1 cellular context compared by ENCODE assay signal in the genomic region with DNA sequence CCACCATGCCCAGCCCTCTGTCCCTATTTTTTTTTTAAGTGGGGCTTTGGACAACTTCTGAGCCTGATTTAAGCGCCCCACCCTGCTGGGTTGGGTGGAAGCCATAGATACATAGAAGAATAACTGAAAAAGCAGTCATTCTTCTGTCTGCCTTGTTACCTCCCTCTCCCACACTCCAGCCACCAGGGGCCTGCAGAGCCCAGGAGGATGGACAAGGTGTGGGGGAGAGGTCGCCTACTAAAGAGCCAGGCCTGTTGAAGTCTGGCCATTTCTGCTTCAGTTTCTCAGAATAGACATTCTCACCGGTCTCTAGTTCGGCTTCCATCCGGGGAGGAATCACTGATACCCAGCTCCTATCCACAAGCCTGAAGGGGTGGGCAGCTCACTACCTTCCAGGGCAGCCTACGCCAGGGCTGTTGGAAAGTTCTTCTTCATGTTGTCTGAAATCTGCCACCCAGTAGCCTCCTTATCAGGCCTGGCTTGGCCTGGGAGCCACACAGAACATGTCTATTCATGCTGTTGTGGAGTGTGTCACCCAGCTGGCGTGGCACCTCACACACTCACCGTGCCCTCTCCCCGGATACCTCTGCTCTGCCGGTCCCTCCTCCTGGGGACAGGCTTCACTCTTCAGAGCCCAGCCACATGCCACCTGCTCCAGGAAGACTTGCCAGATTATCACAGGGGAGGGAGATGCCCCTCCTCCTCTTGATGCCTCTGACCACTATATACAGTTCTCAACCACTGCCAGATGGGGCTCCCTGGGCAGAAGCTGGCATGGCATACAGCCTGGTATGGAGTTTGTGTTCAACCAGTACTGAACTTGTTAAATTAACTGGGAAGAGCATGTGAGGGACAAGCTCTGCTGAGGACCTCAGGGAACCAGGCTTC.
TF ChIP-seq lines count a peak whose summit lies in the region.

No MANE protein-coding gene starts in this region.

TF ChIP-seq in K562, 482 proteins besides CTCF, POLR2A, EP300 and RAD21 (continues in another document):
- TF ChIP-seq SRSF9 (IDR thresholded peaks at IDR 0.05; ENCODE audit: borderline replicate concordance, low read depth, low read length) (no peak), CBFA2T3 (IDR thresholded peaks at IDR 0.05) (0 out of 2 replicates have a peak, but pooled peaks have one; percentile 14), POLR3A (IDR thresholded peaks at IDR 0.05; ENCODE audit: borderline replicate concordance, extremely low read depth, insufficient read depth, insufficient read length) (no peak), ZNF79 (CRISPR knock-in tag; IDR thresholded peaks at IDR 0.05; ENCODE audit: low read depth) (no peak), ZNF717 (CRISPR knock-in tag; IDR thresholded peaks at IDR 0.05) (no peak), BHLHE40 (IDR thresholded peaks at IDR 0.05; ENCODE audit: low read length) (no peak), IFI16 (CRISPR knock-in tag; IDR thresholded peaks at IDR 0.05) (no peak), RNF2 (IDR thresholded peaks at IDR 0.05) (no peak), ZFP30 (CRISPR knock-in tag; IDR thresholded peaks at IDR 0.05; ENCODE audit: borderline replicate concordance) (no peak), CHD1 (IDR thresholded peaks at IDR 0.05; ENCODE audit: low read length) (no peak), MCM7 (IDR thresholded peaks at IDR 0.05) (no peak), ZNF347 (CRISPR knock-in tag; IDR thresholded peaks at IDR 0.05; ENCODE audit: low read depth) (no peak), MYC (IDR thresholded peaks at IDR 0.05; ENCODE audit: low read depth, low read length) (peak; percentile 12; the same call in 1 of the 2 replicates), MYC (CRISPR knock-in tag; IDR thresholded peaks at IDR 0.05; ENCODE audit: borderline replicate concordance, low read depth) (no peak), TCFL5 (CRISPR knock-in tag; conservative IDR thresholded peaks at IDR 0.05) (no peak), HNRNPK (IDR thresholded peaks at IDR 0.05; ENCODE audit: low read depth, low read length, poor library complexity, severe bottlenecking) (no peak), SREBF2 (CRISPR knock-in tag; IDR thresholded peaks at IDR 0.05) (no peak), ZNF408 (CRISPR knock-in tag; IDR thresholded peaks at IDR 0.05; ENCODE audit: low read depth) (no peak), JUND (IDR thresholded peaks at IDR 0.05; ENCODE audit: borderline replicate concordance, low read depth, low read length) (0 out of 2 replicates have a peak, but pooled peaks have one; percentile 27), JUND (tag; IDR thresholded peaks at IDR 0.05; ENCODE audit: borderline replicate concordance, low read depth, low read length) (no peak), ZFX (CRISPR knock-in tag; IDR thresholded peaks at IDR 0.05) (no peak), NRF1 (conservative IDR thresholded peaks at IDR 0.05 in 1 of 2, IDR thresholded peaks at IDR 0.05 in 1 of 2) (no peak), SMARCE1 (IDR thresholded peaks at IDR 0.05) (no peak), ZFPM2 (CRISPR knock-in tag; IDR thresholded peaks at IDR 0.05) (no peak), CBFA2T2 (conservative IDR thresholded peaks at IDR 0.05) (no peak)
- TF ChIP-seq, protein P1, sequence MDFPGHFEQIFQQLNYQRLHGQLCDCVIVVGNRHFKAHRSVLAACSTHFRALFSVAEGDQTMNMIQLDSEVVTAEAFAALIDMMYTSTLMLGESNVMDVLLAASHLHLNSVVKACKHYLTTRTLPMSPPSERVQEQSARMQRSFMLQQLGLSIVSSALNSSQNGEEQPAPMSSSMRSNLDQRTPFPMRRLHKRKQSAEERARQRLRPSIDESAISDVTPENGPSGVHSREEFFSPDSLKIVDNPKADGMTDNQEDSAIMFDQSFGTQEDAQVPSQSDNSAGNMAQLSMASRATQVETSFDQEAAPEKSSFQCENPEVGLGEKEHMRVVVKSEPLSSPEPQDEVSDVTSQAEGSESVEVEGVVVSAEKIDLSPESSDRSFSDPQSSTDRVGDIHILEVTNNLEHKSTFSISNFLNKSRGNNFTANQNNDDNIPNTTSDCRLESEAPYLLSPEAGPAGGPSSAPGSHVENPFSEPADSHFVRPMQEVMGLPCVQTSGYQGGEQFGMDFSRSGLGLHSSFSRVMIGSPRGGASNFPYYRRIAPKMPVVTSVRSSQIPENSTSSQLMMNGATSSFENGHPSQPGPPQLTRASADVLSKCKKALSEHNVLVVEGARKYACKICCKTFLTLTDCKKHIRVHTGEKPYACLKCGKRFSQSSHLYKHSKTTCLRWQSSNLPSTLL (IDR thresholded peaks at IDR 0.05) = no peak
- TF ChIP-seq, protein P2, sequence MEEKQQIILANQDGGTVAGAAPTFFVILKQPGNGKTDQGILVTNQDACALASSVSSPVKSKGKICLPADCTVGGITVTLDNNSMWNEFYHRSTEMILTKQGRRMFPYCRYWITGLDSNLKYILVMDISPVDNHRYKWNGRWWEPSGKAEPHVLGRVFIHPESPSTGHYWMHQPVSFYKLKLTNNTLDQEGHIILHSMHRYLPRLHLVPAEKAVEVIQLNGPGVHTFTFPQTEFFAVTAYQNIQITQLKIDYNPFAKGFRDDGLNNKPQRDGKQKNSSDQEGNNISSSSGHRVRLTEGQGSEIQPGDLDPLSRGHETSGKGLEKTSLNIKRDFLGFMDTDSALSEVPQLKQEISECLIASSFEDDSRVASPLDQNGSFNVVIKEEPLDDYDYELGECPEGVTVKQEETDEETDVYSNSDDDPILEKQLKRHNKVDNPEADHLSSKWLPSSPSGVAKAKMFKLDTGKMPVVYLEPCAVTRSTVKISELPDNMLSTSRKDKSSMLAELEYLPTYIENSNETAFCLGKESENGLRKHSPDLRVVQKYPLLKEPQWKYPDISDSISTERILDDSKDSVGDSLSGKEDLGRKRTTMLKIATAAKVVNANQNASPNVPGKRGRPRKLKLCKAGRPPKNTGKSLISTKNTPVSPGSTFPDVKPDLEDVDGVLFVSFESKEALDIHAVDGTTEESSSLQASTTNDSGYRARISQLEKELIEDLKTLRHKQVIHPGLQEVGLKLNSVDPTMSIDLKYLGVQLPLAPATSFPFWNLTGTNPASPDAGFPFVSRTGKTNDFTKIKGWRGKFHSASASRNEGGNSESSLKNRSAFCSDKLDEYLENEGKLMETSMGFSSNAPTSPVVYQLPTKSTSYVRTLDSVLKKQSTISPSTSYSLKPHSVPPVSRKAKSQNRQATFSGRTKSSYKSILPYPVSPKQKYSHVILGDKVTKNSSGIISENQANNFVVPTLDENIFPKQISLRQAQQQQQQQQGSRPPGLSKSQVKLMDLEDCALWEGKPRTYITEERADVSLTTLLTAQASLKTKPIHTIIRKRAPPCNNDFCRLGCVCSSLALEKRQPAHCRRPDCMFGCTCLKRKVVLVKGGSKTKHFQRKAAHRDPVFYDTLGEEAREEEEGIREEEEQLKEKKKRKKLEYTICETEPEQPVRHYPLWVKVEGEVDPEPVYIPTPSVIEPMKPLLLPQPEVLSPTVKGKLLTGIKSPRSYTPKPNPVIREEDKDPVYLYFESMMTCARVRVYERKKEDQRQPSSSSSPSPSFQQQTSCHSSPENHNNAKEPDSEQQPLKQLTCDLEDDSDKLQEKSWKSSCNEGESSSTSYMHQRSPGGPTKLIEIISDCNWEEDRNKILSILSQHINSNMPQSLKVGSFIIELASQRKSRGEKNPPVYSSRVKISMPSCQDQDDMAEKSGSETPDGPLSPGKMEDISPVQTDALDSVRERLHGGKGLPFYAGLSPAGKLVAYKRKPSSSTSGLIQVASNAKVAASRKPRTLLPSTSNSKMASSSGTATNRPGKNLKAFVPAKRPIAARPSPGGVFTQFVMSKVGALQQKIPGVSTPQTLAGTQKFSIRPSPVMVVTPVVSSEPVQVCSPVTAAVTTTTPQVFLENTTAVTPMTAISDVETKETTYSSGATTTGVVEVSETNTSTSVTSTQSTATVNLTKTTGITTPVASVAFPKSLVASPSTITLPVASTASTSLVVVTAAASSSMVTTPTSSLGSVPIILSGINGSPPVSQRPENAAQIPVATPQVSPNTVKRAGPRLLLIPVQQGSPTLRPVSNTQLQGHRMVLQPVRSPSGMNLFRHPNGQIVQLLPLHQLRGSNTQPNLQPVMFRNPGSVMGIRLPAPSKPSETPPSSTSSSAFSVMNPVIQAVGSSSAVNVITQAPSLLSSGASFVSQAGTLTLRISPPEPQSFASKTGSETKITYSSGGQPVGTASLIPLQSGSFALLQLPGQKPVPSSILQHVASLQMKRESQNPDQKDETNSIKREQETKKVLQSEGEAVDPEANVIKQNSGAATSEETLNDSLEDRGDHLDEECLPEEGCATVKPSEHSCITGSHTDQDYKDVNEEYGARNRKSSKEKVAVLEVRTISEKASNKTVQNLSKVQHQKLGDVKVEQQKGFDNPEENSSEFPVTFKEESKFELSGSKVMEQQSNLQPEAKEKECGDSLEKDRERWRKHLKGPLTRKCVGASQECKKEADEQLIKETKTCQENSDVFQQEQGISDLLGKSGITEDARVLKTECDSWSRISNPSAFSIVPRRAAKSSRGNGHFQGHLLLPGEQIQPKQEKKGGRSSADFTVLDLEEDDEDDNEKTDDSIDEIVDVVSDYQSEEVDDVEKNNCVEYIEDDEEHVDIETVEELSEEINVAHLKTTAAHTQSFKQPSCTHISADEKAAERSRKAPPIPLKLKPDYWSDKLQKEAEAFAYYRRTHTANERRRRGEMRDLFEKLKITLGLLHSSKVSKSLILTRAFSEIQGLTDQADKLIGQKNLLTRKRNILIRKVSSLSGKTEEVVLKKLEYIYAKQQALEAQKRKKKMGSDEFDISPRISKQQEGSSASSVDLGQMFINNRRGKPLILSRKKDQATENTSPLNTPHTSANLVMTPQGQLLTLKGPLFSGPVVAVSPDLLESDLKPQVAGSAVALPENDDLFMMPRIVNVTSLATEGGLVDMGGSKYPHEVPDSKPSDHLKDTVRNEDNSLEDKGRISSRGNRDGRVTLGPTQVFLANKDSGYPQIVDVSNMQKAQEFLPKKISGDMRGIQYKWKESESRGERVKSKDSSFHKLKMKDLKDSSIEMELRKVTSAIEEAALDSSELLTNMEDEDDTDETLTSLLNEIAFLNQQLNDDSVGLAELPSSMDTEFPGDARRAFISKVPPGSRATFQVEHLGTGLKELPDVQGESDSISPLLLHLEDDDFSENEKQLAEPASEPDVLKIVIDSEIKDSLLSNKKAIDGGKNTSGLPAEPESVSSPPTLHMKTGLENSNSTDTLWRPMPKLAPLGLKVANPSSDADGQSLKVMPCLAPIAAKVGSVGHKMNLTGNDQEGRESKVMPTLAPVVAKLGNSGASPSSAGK (IDR thresholded peaks at IDR 0.05) = no peak
- TF ChIP-seq, protein P3, sequence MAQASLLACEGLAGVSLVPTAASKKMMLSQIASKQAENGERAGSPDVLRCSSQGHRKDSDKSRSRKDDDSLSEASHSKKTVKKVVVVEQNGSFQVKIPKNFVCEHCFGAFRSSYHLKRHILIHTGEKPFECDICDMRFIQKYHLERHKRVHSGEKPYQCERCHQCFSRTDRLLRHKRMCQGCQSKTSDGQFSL (CRISPR knock-in tag; IDR thresholded peaks at IDR 0.05) = peak; percentile 51; the same call in 1 of the 2 replicates
- TF ChIP-seq, protein P3 (tag; IDR thresholded peaks at IDR 0.05) = no peak
- TF ChIP-seq, protein P4, sequence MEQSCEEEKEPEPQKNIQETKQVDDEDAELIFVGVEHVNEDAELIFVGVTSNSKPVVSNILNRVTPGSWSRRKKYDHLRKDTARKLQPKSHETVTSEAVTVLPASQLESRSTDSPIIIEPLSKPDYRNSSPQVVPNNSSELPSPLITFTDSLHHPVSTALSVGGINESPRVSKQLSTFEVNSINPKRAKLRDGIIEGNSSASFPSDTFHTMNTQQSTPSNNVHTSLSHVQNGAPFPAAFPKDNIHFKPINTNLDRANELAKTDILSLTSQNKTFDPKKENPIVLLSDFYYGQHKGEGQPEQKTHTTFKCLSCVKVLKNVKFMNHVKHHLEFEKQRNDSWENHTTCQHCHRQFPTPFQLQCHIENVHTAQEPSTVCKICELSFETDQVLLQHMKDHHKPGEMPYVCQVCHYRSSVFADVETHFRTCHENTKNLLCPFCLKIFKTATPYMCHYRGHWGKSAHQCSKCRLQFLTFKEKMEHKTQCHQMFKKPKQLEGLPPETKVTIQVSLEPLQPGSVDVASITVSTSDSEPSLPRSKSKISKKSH (CRISPR knock-in tag; IDR thresholded peaks at IDR 0.05) = no peak
- TF ChIP-seq, protein P5, sequence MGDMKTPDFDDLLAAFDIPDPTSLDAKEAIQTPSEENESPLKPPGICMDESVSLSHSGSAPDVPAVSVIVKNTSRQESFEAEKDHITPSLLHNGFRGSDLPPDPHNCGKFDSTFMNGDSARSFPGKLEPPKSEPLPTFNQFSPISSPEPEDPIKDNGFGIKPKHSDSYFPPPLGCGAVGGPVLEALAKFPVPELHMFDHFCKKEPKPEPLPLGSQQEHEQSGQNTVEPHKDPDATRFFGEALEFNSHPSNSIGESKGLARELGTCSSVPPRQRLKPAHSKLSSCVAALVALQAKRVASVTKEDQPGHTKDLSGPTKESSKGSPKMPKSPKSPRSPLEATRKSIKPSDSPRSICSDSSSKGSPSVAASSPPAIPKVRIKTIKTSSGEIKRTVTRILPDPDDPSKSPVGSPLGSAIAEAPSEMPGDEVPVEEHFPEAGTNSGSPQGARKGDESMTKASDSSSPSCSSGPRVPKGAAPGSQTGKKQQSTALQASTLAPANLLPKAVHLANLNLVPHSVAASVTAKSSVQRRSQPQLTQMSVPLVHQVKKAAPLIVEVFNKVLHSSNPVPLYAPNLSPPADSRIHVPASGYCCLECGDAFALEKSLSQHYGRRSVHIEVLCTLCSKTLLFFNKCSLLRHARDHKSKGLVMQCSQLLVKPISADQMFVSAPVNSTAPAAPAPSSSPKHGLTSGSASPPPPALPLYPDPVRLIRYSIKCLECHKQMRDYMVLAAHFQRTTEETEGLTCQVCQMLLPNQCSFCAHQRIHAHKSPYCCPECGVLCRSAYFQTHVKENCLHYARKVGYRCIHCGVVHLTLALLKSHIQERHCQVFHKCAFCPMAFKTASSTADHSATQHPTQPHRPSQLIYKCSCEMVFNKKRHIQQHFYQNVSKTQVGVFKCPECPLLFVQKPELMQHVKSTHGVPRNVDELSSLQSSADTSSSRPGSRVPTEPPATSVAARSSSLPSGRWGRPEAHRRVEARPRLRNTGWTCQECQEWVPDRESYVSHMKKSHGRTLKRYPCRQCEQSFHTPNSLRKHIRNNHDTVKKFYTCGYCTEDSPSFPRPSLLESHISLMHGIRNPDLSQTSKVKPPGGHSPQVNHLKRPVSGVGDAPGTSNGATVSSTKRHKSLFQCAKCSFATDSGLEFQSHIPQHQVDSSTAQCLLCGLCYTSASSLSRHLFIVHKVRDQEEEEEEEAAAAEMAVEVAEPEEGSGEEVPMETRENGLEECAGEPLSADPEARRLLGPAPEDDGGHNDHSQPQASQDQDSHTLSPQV (IDR thresholded peaks at IDR 0.05) = peak; percentile 67
- TF ChIP-seq, protein P6, sequence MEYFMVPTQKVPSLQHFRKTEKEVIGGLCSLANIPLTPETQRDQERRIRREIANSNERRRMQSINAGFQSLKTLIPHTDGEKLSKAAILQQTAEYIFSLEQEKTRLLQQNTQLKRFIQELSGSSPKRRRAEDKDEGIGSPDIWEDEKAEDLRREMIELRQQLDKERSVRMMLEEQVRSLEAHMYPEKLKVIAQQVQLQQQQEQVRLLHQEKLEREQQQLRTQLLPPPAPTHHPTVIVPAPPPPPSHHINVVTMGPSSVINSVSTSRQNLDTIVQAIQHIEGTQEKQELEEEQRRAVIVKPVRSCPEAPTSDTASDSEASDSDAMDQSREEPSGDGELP (CRISPR knock-in tag; IDR thresholded peaks at IDR 0.05; ENCODE audit: borderline replicate concordance) = peak; percentile 14; the same call in 1 of the 2 replicates
